In the genomic region with DNA sequence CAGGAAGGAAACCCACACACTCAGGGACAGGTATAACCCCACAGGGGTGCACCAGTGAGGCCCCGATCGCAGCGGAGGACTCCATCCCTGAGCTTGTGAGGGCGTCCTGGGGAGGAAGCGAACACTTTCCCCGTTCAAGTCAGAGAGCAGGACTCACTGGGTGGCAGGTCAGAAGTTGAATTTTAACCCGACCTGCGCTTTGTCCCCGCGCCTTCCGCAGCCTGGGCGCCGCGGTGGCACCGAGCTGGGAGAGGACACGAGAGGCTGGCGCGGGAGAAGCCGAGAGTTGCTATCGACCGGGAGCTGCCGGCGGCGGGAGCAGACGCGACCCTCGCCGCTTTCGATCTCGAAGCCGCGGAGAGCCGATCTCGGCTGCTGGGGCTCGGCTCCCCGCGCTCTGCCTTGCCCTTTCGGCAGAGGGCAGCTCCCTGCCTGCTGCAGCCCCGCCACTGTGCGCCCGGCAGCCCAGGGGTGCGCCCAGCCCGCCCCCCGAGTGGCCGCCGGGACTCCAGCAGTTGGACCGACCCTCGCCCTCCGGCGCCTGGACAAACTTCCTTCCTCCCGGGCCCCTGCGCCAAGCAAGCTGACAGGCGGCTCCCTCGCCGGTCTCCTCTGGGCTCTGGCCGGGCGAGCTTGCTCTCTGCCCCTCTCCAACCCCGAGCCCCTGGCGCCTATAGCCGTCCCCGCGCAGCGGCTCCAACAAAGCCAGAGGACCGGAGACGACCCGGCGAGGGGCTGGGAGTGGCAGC, we compare ENCODE assay signal across 1 cellular context.
TF ChIP-seq lines count a peak whose summit lies in the region.

No MANE protein-coding gene starts in this region.

TF ChIP-seq in IMR-90, 13 proteins besides CTCF, POLR2A, EP300 and RAD21:
- TF ChIP-seq CEBPB (IDR thresholded peaks at IDR 0.05; ENCODE audit: low read depth, low read length) = no peak
- TF ChIP-seq MAZ (IDR thresholded peaks at IDR 0.05; ENCODE audit: borderline replicate concordance, low read depth, low read length) = no peak
- TF ChIP-seq FOS (IDR thresholded peaks at IDR 0.05; ENCODE audit: low read depth, low read length) = no peak
- no peak for TF ChIP-seq MAFK (IDR thresholded peaks at IDR 0.05; ENCODE audit: low read depth, low read length)
- no peak for TF ChIP-seq RCOR1 (IDR thresholded peaks at IDR 0.05; ENCODE audit: insufficient replicate concordance, low read length)
- no peak for TF ChIP-seq CHD1 (IDR thresholded peaks at IDR 0.05; ENCODE audit: low read depth, low read length)
- no peak for TF ChIP-seq BHLHE40 (IDR thresholded peaks at IDR 0.05; ENCODE audit: low read depth, low read length)
- TF ChIP-seq, protein P1, sequence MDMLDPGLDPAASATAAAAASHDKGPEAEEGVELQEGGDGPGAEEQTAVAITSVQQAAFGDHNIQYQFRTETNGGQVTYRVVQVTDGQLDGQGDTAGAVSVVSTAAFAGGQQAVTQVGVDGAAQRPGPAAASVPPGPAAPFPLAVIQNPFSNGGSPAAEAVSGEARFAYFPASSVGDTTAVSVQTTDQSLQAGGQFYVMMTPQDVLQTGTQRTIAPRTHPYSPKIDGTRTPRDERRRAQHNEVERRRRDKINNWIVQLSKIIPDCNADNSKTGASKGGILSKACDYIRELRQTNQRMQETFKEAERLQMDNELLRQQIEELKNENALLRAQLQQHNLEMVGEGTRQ (IDR thresholded peaks at IDR 0.05; ENCODE audit: low read depth, low read length) = no peak
- TF ChIP-seq MXI1 (IDR thresholded peaks at IDR 0.05; ENCODE audit: borderline replicate concordance, low read depth, low read length) = no peak
